In genomic region chr15:66823601-66824000, GRCh38 we compare ENCODE assay signal across 29 cellular contexts.
"Had no signal": no experiment of that assay in that cellular context is flagged by ENCODE, and none has a peak within 500 bp of the region (broad histone marks: within the 10 kb centered on the region; RNA-seq: fewer than 3 reads in every experiment).

No MANE protein-coding gene starts in this region.

- H3K9me3 ChIP-seq: left lung, lower lobe of right lung, mucosa of descending colon, pancreas, prostate gland, sigmoid colon, spleen, tibial nerve, uterus had no signal

- H3K27ac Mint-ChIP-seq: immature natural killer cell; naive thymus-derived CD4-positive, alpha-beta T cell; natural killer cell treated with Interleukin-12 subunit alpha and Interleukin-12 subunit beta and Interleukin-15 and Interleukin-18, amount 100 ng/mL, for 72 hours; stimulated activated effector memory CD8-positive, alpha-beta T cell treated with anti-CD3 and anti-CD28 coated beads, Interleukin-12 subunit alpha, Interleukin-12 subunit beta, amount 100 ng/mL, for 72 hours; stimulated activated naive CD8-positive, alpha-beta T cell treated with anti-CD3 and anti-CD28 coated beads, Interleukin-15, Interleukin-2, amounts not matched to agents 100 ng/mL and 50 ng/mL, for 24 hours; type B pancreatic cell had no signal

- H3K36me3 ChIP-seq: left lung, lower lobe of right lung, pancreas, prostate gland, sigmoid colon, spleen, tibial nerve, uterus had no signal

- H3K4me3 Mint-ChIP-seq: immature natural killer cell; naive thymus-derived CD4-positive, alpha-beta T cell; natural killer cell treated with Interleukin-12 subunit alpha and Interleukin-12 subunit beta and Interleukin-15 and Interleukin-18, amount 100 ng/mL, for 72 hours; neural crest cell; stimulated activated effector memory CD8-positive, alpha-beta T cell treated with anti-CD3 and anti-CD28 coated beads, Interleukin-12 subunit alpha, Interleukin-12 subunit beta, amount 100 ng/mL, for 72 hours; stimulated activated naive CD8-positive, alpha-beta T cell treated with anti-CD3 and anti-CD28 coated beads, Interleukin-15, Interleukin-2, amounts not matched to agents 100 ng/mL and 50 ng/mL, for 24 hours; type B pancreatic cell had no signal

- H3K4me3 ChIP-seq: left lung, lower lobe of right lung, mucosa of descending colon, pancreas, prostate gland, sigmoid colon, spleen, tibial nerve, uterus had no signal

- H3K27me3 ChIP-seq: left lung, pancreas, sigmoid colon, spleen, tibial nerve, uterus had no signal

- H3K27ac ChIP-seq: left lung, lower lobe of right lung, pancreas, prostate gland, sigmoid colon, spleen, tibial nerve, uterus had no signal

- ATAC-seq: left colon; left lung; lower lobe of right lung; mucosa of descending colon; naive thymus-derived CD4-positive, alpha-beta T cell; natural killer cell treated with Interleukin-12 subunit alpha and Interleukin-12 subunit beta and Interleukin-15 and Interleukin-18, amount 100 ng/mL, for 72 hours; pancreas; right cardiac atrium; stimulated activated effector memory CD8-positive, alpha-beta T cell treated with anti-CD3 and anti-CD28 coated beads, Interleukin-12 subunit alpha, Interleukin-12 subunit beta, amount 100 ng/mL, for 72 hours had no signal

- H3K9me3 Mint-ChIP-seq: immature natural killer cell; naive thymus-derived CD4-positive, alpha-beta T cell; natural killer cell treated with Interleukin-12 subunit alpha and Interleukin-12 subunit beta and Interleukin-15 and Interleukin-18, amount 100 ng/mL, for 72 hours; neural crest cell; stimulated activated effector memory CD8-positive, alpha-beta T cell treated with anti-CD3 and anti-CD28 coated beads, Interleukin-12 subunit alpha, Interleukin-12 subunit beta, amount 100 ng/mL, for 72 hours; stimulated activated naive CD8-positive, alpha-beta T cell treated with anti-CD3 and anti-CD28 coated beads, Interleukin-15, Interleukin-2, amounts not matched to agents 100 ng/mL and 50 ng/mL, for 24 hours; type B pancreatic cell had no signal

- DNase-seq: hypothalamus; immature natural killer cell; kidney; left colon; left lung; lower lobe of right lung; mammary epithelial cell; mesendoderm; midbrain; mucosa of descending colon; naive thymus-derived CD4-positive, alpha-beta T cell; nucleus accumbens; posterior cingulate gyrus; retina; right cardiac atrium; sigmoid colon; small intestine; spleen; stimulated activated CD4-positive, alpha-beta T cell treated with anti-CD3 and anti-CD28 coated beads, Interleukin-4, amount 100 ng/mL, for 24 hours; stimulated activated naive CD4-positive, alpha-beta T cell; uterus had no signal

- H3K27me3 Mint-ChIP-seq: natural killer cell treated with Interleukin-12 subunit alpha and Interleukin-12 subunit beta and Interleukin-15 and Interleukin-18, amount 100 ng/mL, for 72 hours; stimulated activated naive CD8-positive, alpha-beta T cell treated with anti-CD3 and anti-CD28 coated beads, Interleukin-15, Interleukin-2, amounts not matched to agents 100 ng/mL and 50 ng/mL, for 24 hours had no signal

- H3K4me1 Mint-ChIP-seq: immature natural killer cell; naive thymus-derived CD4-positive, alpha-beta T cell; neural crest cell; stimulated activated effector memory CD8-positive, alpha-beta T cell treated with anti-CD3 and anti-CD28 coated beads, Interleukin-12 subunit alpha, Interleukin-12 subunit beta, amount 100 ng/mL, for 72 hours had no signal

- H3K36me3 Mint-ChIP-seq: immature natural killer cell; naive thymus-derived CD4-positive, alpha-beta T cell; natural killer cell treated with Interleukin-12 subunit alpha and Interleukin-12 subunit beta and Interleukin-15 and Interleukin-18, amount 100 ng/mL, for 72 hours; stimulated activated effector memory CD8-positive, alpha-beta T cell treated with anti-CD3 and anti-CD28 coated beads, Interleukin-12 subunit alpha, Interleukin-12 subunit beta, amount 100 ng/mL, for 72 hours; type B pancreatic cell had no signal

- H3K4me1 ChIP-seq: left lung, pancreas, prostate gland, sigmoid colon, spleen, uterus had no signal
